Comparison of ENCODE assay signal across 20 cellular contexts in genomic region chr12:27686147-27686546, GRCh38.
"Had no signal": no experiment of that assay in that cellular context is flagged by ENCODE, and none has a peak within 500 bp of the region (broad histone marks: within the 10 kb centered on the region; RNA-seq: fewer than 3 reads in every experiment).

No MANE protein-coding gene starts in this region.

- H3K27me3 ChIP-seq: MG63 had no signal

- H3K4me2 ChIP-seq: SK-N-SH had no signal

- DNase-seq: KBM-7, MG63, NCI-H1092, NCI-H1105 treated with DMSO at 0.1 percent for 48 hours, NCI-H1417 treated with DMSO at 0.1 percent for 48 hours, NCI-H146, NCI-H1694 treated with DMSO at 0.1 percent for 48 hours, NCI-H1930, NCI-H2081 treated with DMSO at 0.1 percent for 48 hours, NCI-H2171, NCI-H226, NCI-H446, NCI-H510A, NCI-H524 treated with DMSO at 0.1 percent for 48 hours, NCI-H69, NCI-H774, SHP77, SK-N-SH, SW 1271 had no signal

- H3K27ac ChIP-seq: RWPE1 had no signal

- H3K4me3 ChIP-seq: MG63 had no signal

- H3K9me3 ChIP-seq: MG63, SK-N-SH had no signal

- H3K9ac ChIP-seq: SK-N-SH had no signal
